Comparison of ENCODE assay signal across 2 cellular contexts in genomic region chr5:147143215-147143614, GRCh38.
A peak's percentile ranks its signal among the peaks of the same experiment; 100 is the strongest.
TF ChIP-seq lines count a peak whose summit lies in the region.

No MANE protein-coding gene starts in this region.

TF ChIP-seq in HepG2, 621 proteins besides CTCF, POLR2A, EP300 and RAD21 (continued from another document):
- TF ChIP-seq MAFF (IDR thresholded peaks at IDR 0.05; ENCODE audit: low read depth, low read length) (peak; percentile 50; the same call in 1 of the 2 replicates), NR3C1 (CRISPR knock-in tag; IDR thresholded peaks at IDR 0.05) (no peak)
- TF ChIP-seq, protein P1, sequence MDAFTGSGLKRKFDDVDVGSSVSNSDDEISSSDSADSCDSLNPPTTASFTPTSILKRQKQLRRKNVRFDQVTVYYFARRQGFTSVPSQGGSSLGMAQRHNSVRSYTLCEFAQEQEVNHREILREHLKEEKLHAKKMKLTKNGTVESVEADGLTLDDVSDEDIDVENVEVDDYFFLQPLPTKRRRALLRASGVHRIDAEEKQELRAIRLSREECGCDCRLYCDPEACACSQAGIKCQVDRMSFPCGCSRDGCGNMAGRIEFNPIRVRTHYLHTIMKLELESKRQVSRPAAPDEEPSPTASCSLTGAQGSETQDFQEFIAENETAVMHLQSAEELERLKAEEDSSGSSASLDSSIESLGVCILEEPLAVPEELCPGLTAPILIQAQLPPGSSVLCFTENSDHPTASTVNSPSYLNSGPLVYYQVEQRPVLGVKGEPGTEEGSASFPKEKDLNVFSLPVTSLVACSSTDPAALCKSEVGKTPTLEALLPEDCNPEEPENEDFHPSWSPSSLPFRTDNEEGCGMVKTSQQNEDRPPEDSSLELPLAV (CRISPR knock-in tag; conservative IDR thresholded peaks at IDR 0.05; ENCODE audit: low read depth) = no peak

TF ChIP-seq in A549, 52 proteins besides CTCF, POLR2A, EP300 and RAD21:
- TF ChIP-seq, protein P2, sequence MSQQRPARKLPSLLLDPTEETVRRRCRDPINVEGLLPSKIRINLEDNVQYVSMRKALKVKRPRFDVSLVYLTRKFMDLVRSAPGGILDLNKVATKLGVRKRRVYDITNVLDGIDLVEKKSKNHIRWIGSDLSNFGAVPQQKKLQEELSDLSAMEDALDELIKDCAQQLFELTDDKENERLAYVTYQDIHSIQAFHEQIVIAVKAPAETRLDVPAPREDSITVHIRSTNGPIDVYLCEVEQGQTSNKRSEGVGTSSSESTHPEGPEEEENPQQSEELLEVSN (IDR thresholded peaks at IDR 0.05; ENCODE audit: borderline replicate concordance, low read depth) = no peak
- TF ChIP-seq MAFK (IDR thresholded peaks at IDR 0.05; ENCODE audit: partially characterized antibody) (peak; percentile 43), ESRRA (IDR thresholded peaks at IDR 0.05; ENCODE audit: borderline replicate concordance, low read length) (no peak), FOSL2 (IDR thresholded peaks at IDR 0.05) (no peak), FOSL2 (CRISPR knock-in tag; IDR thresholded peaks at IDR 0.05) (no peak), RNF2 (IDR thresholded peaks at IDR 0.05; ENCODE audit: borderline replicate concordance, low read depth) (no peak), ZFP36 (IDR thresholded peaks at IDR 0.05; ENCODE audit: borderline replicate concordance, partially characterized antibody) (no peak)
